ENCODE assay signal across 8 cellular contexts in genomic region chr10:73246783-73247508, GRCh38. TPM values are rescaled to one million over a fixed set of nuclear protein-coding genes. Genes with fewer than 3 reads are reported as not detected.
DNase-seq lines count a peak whose midpoint lies in the region; FAIRE-seq and TF ChIP-seq lines count a peak whose summit lies in the region.

Gene DNAJC9, minus strand, starts transcription at chr10:73247255. Its CDS starts 66 bp downstream, at chr10:73247189.

- H2AFZ ChIP-seq in neural cell (ENCODE audit: low read depth, low read length), result peak within 1 kb of the TSS; percentile 48

- no peaks in the 10 kb centered on the region for H4K20me1 ChIP-seq in neural cell (ENCODE audit: insufficient read depth)

- H3K79me2 ChIP-seq in neural cell (replicated peaks; ENCODE audit: insufficient read depth, low read length), result peaks cover 35% of the 10 kb centered on the region

- H3K36me3 ChIP-seq in neural cell (ENCODE audit: insufficient read depth, low read length) (no peaks in the 10 kb centered on the region), stomach (peaks cover 31 to 58% (median 51%) of the 10 kb centered on the region in 4 donors)

- H3K27ac ChIP-seq in neural cell (ENCODE audit: low read length) (peak within 1 kb of the TSS; percentile 59), stomach (peak within 1 kb of the TSS; percentile 84 to 95 (median 88))

- no peaks in the 10 kb centered on the region for H3K27me3 ChIP-seq in neural cell (ENCODE audit: insufficient read depth, low read depth, low read length)
- no peaks in the 10 kb centered on the region for H3K27me3 ChIP-seq in stomach

- H3K4me1 ChIP-seq in stomach, result peaks cover 34 to 63% (median 45%) of the 10 kb centered on the region in 4 donors

- TF ChIP-seq EP300 in neural cell (conservative IDR thresholded peaks at IDR 0.05; ENCODE audit: poor library complexity, severe bottlenecking) (peak; percentile 28), stomach (IDR thresholded peaks at IDR 0.05) (no peak)

- no peaks in the 10 kb centered on the region for H3F3A ChIP-seq in neural cell (ENCODE audit: insufficient read depth, low read length, poor library complexity, severe bottlenecking)

- TF ChIP-seq CTCF in neural cell (IDR thresholded peaks at IDR 0.05; ENCODE audit: poor library complexity, severe bottlenecking) (peak; percentile 53), stomach (IDR thresholded peaks at IDR 0.05) (peak in 1 of 7 experiments; percentile 21)

- WGBS in stomach, 5 donors, result 0 to 2% (median 1%) methylated on average over 34 to 73 of the region's 73 CpGs

- H3K4me3 ChIP-seq in neural cell (ENCODE audit: low read length) (peak within 1 kb of the TSS; percentile 93), stomach (peak within 1 kb of the TSS; percentile 70 to 91 (median 83))

- H3K9me3 ChIP-seq in neural cell (ENCODE audit: low read length) (no peaks in the 10 kb centered on the region), stomach (no peaks in the 10 kb centered on the region)

- FAIRE-seq in H54 (lab: Jason Lieb, UNC), result peak; percentile 74

- peak; percentile 22 for TF ChIP-seq RAD21 in neural cell (conservative IDR thresholded peaks at IDR 0.05)

- peak; percentile 96 for DNase-seq in ELR (ENCODE audit: low read depth)
- DNase-seq in H54 (ENCODE audit: insufficient read length, low spot score), result peak; percentile 81
- peak; percentile 96 for DNase-seq in LoVo (ENCODE audit: low spot score)
- peak; percentile 97 for DNase-seq in activated effector memory CD4-positive, alpha-beta T cell treated with Interleukin-2 at 50 U/mL for 16 hours
- peak; percentile 85 for DNase-seq in fibroblast of the conjunctiva (ENCODE audit: low read depth)
- peak; percentile 98 for DNase-seq in stomach

- intact Hi-C loops in stomach (cut with DNase I; ENCODE audit: low total_unique reads), result no loop called here

- peak within 1 kb of the TSS; percentile 96 for H3K4me2 ChIP-seq in neural cell (ENCODE audit: low read length)

- peak; percentile 89 for TF ChIP-seq POLR2A in H54 (IDR thresholded peaks at IDR 0.05; ENCODE audit: low read depth, low read length)
- peak; percentile 98 for TF ChIP-seq POLR2A in Raji (IDR thresholded peaks at IDR 0.05; ENCODE audit: insufficient read depth, low read depth, low read length)
- TF ChIP-seq POLR2A in stomach (IDR thresholded peaks at IDR 0.05), result peak in 2 of 4 donors; percentile 74

- H3K9me2 ChIP-seq in neural cell (ENCODE audit: insufficient read depth, low read length), result no peaks in the 10 kb centered on the region

- peak within 1 kb of the TSS; percentile 65 for H3K9ac ChIP-seq in neural cell (ENCODE audit: low read length)

TF ChIP-seq in neural cell, 6 proteins besides CTCF, POLR2A, EP300 and RAD21:
- no peak for TF ChIP-seq EZH2 (IDR thresholded peaks at IDR 0.05; ENCODE audit: borderline replicate concordance, insufficient read depth, low read length, poor library complexity, severe bottlenecking)
- peak; percentile 55 for TF ChIP-seq POLR2AphosphoS5 (IDR thresholded peaks at IDR 0.05)
- peak; percentile 31 for TF ChIP-seq SMC3 (conservative IDR thresholded peaks at IDR 0.05; ENCODE audit: poor library complexity)
- TF ChIP-seq MXI1 (conservative IDR thresholded peaks at IDR 0.05; ENCODE audit: poor library complexity, severe bottlenecking), result peak; percentile 95
- peak; percentile 40 for TF ChIP-seq REST (IDR thresholded peaks at IDR 0.05; ENCODE audit: borderline replicate concordance)
- TF ChIP-seq TAF1 (IDR thresholded peaks at IDR 0.05; ENCODE audit: low read depth), result no peak

RNA-seq across cellular contexts. Expression of gene DNAJC9, which starts in this region (rescaled TPM):
- polyA plus RNA-seq in neural cell (79.5 and 88.0 TPM in 2 replicates), stomach (10 to 100 TPM; 10.6 to 13.8 (median 11.5) TPM)
- polyA minus RNA-seq in neural cell, result 55.3 and 59.3 TPM in 2 replicates
- total RNA-seq in stomach, result 10 to 100 TPM in 3 of 5 donors, 1 to 10 TPM in 2; 3.5 to 26.4 (median 17.4) TPM

Comparison
In these comparisons a context has a peak if more than half of its experiments do, and no peak if none do; other contexts are left out.
1. Peak in every context shown above with its lines: DNase-seq, H3K4me3 ChIP-seq and H3K27ac ChIP-seq.